In the genomic region with DNA sequence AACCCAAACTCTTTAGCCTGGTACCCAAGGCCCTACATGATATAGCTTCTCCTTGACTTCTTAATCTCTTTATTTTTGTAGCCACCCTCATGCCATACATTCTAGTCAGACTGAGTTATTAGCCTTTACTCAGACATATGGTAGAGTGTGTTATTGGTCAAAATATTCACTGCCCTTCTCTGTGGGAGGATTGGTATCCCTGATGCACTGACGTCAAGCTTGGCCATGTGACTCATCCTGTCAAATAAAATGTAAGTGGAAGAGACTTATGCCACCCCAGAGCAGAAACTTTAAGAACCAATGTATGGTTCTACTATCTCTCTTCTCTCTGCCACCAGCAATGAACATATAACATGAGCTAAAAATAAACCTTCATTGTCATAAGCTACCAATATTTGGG, we compare ENCODE assay signal across 20 cellular contexts. TPM values are rescaled to one million over a fixed set of nuclear protein-coding genes. Genes with fewer than 3 reads are reported as not detected.
A peak's percentile ranks its signal among the peaks of the same experiment; 100 is the strongest.
DNase-seq lines count a peak whose midpoint lies in the region; ATAC-seq, FAIRE-seq and TF ChIP-seq lines count a peak whose summit lies in the region.
"Had no signal": no experiment of that assay in that cellular context is flagged by ENCODE, and none has a peak within 500 bp of the region (broad histone marks: within the 10 kb centered on the region; RNA-seq: fewer than 3 reads in every experiment).

No MANE protein-coding gene starts in this region.

- POLR2A ChIA-PET in HepG2 (lab: Yijun Ruan, JAX) = no interaction called here

- no peak overlapping the region for H3K4me2 ChIP-seq in HepG2 (ENCODE audit: low read depth, low read length)

- TF ChIP-seq CTCF in HepG2 (CRISPR knock-in tag; IDR thresholded peaks at IDR 0.05) (no peak), right lobe of liver (IDR thresholded peaks at IDR 0.05) (no peak), RWPE2 (IDR thresholded peaks at IDR 0.05; ENCODE audit: poor library complexity, severe bottlenecking) (no peak), fibroblast of mammary gland (conservative IDR thresholded peaks at IDR 0.05; ENCODE audit: control insufficient read depth, insufficient read depth, low read depth, low read length) (no peak)

- TF ChIP-seq RAD21 in HepG2 (CRISPR knock-in tag; IDR thresholded peaks at IDR 0.05) = no peak

- in situ Hi-C loops in HepG2 (cut with HindIII; ENCODE audit: extremely low pct_ligation_motif_present, low pct_unique_long_range_greater_than_20kb) = loop anchor here (25.0 kb wide), 1 partner anchor 447 kb away; no protein-coding TSS in a partner anchor

- H3K36me3 ChIP-seq in HepG2 (replicated peaks in 1 of 2; ENCODE audit: control insufficient read depth in 1 of 2, insufficient read depth in 2 of 2, low read length in 2 of 2) = 0 out of 5 replicates have a peak, but pooled peaks cover 0 to 5% of the 10 kb centered on the region in 2 experiments
- H3K36me3 ChIP-seq in right lobe of liver = no peaks in the 10 kb centered on the region
- no peaks in the 10 kb centered on the region for H3K36me3 ChIP-seq in RWPE2 (ENCODE audit: low read depth)

- TF ChIP-seq POLR2A in HepG2 (IDR thresholded peaks at IDR 0.05; ENCODE audit: insufficient read depth in 1 of 2, low read depth in 2 of 2, low read length in 2 of 2) (no peak), right lobe of liver (IDR thresholded peaks at IDR 0.05) (no peak)

- DNase-seq in HepG2 (ENCODE audit: low spot score) = no peak
- DNase-seq in right lobe of liver = no peak
- no peak for DNase-seq in RWPE2 (ENCODE audit: low spot score)
- DNase-seq in fibroblast of mammary gland (ENCODE audit: low read depth) = peak; percentile 83
- DNase-seq in putamen (ENCODE audit: low spot score) = no peak
- DNase-seq: COR-L47, DMS153, MV-4-11, NCI-H1417 treated with DMSO at 0.1 percent for 48 hours, NCI-H2081 treated with DMSO at 0.1 percent for 48 hours, NCI-H2227 treated with DMSO at 0.1 percent for 48 hours, NCI-H526 treated with DMSO at 0.1 percent for 48 hours had no signal

- H3K4me1 ChIP-seq in HepG2 (ENCODE audit: insufficient read depth, low read length) (peaks cover 5% of the 10 kb centered on the region; the same call in 1 of the 2 replicates), right lobe of liver (no peaks in the 10 kb centered on the region), RWPE2 (ENCODE audit: insufficient read depth, poor library complexity, severe bottlenecking) (peaks cover under 1% of the 10 kb centered on the region)

- H3K27ac ChIP-seq in HepG2 (ENCODE audit: extremely low read length, insufficient read depth, low read length) = no peak overlapping the region
- H3K27ac ChIP-seq in right lobe of liver = no peak overlapping the region
- no peak overlapping the region for H3K27ac ChIP-seq in RWPE2 (ENCODE audit: poor library complexity, severe bottlenecking)
- H3K27ac ChIP-seq: C4-2B had no signal

- H3K4me3 ChIP-seq in HepG2 (replicated peaks in 1 of 3; ENCODE audit: insufficient read depth in 1 of 3, low read depth in 2 of 3, low read length in 3 of 3) (no peak overlapping the region), right lobe of liver (no peak overlapping the region), RWPE2 (ENCODE audit: severe bottlenecking) (no peak overlapping the region), fibroblast of mammary gland (ENCODE audit: control insufficient read depth, low read depth, low read length) (no peak overlapping the region)

- intact Hi-C loops in HepG2 (cut with micrococcal nuclease; ENCODE audit: unreplicated experiment) = no loop called here
- intact Hi-C loops in right lobe of liver (cut with DNase I) = no loop called here

- 0% methylated on average over 1 of the region's 1 CpG for WGBS in HepG2 (ENCODE audit: low lambda C conversion rate)
- WGBS in right lobe of liver (ENCODE audit: insufficient coverage, low coverage, low lambda C conversion rate, missing lambda C conversion rate) = 30% methylated on average over 1 of the region's 1 CpG

- no peak overlapping the region for H2AFZ ChIP-seq in HepG2 (ENCODE audit: low read length)

- FAIRE-seq in HepG2 (lab: Jason Lieb, UNC) = no peak
- FAIRE-seq: GM12891, GM19239 had no signal

- CTCF ChIA-PET in HepG2 (lab: Yijun Ruan, JAX; ENCODE audit: low intra/inter-chr PET ratio, low total read pairs) = no interaction called here

- ATAC-seq in HepG2 (no peak), right lobe of liver (no peak), RWPE2 (ENCODE audit: low read depth) (0 out of 3 replicates have a peak, but pooled peaks have one; percentile 29), HG03097 (IDR thresholded peaks at IDR 0.05; ENCODE audit: low FRiP score, unreplicated experiment) (no peak), HG02885 (IDR thresholded peaks at IDR 0.05; ENCODE audit: poor library complexity, unreplicated experiment) (no peak), HG03342 (IDR thresholded peaks at IDR 0.05; ENCODE audit: unreplicated experiment) (no peak)

- no peak overlapping the region for H3K9ac ChIP-seq in HepG2 (ENCODE audit: insufficient read depth, low read depth, low read length)

- BruUV-seq in HepG2 (replicated peaks; lab: Mats Ljungman, UMichigan) = no TSS peak

- TF ChIP-seq EP300 in HepG2 (IDR thresholded peaks at IDR 0.05; ENCODE audit: low read depth in 2 of 2, low read length in 2 of 2) (no peak), HepG2 (CRISPR knock-in tag; IDR thresholded peaks at IDR 0.05; ENCODE audit: borderline replicate concordance) (no peak)

- peaks cover 0 to 21% of the 10 kb centered on the region in 2 experiments; a peak in 2 of 5 replicates for H3K27me3 ChIP-seq in HepG2 (ENCODE audit: control insufficient read depth in 1 of 2, insufficient read depth in 2 of 2, low read length in 2 of 2)
- H3K27me3 ChIP-seq in right lobe of liver = no peaks in the 10 kb centered on the region
- H3K27me3 ChIP-seq in RWPE2 (ENCODE audit: insufficient read depth, poor library complexity, severe bottlenecking) = no peaks in the 10 kb centered on the region

- H4K20me1 ChIP-seq in HepG2 (ENCODE audit: insufficient read depth, low read length) = no peaks in the 10 kb centered on the region

- H3K79me2 ChIP-seq in HepG2 (ENCODE audit: insufficient read depth, low read length) = no peaks in the 10 kb centered on the region

- H3K9me3 ChIP-seq in HepG2 (ENCODE audit: low read length) (peaks cover 6% of the 10 kb centered on the region; the same call in 1 of the 2 replicates), right lobe of liver (no peaks in the 10 kb centered on the region), RWPE2 (ENCODE audit: severe bottlenecking) (peaks cover 2% of the 10 kb centered on the region)

TF ChIP-seq in HepG2, 621 proteins besides CTCF, POLR2A, EP300 and RAD21 (continues in another document):
- TF ChIP-seq CREB1 (IDR thresholded peaks at IDR 0.05) (peak; percentile 21; the same call in 1 of the 2 replicates), CREB1 (CRISPR knock-in tag; IDR thresholded peaks at IDR 0.05) (no peak)

RNA-seq across cellular contexts. Expression of gene BEAN1, which starts 12.2 kb away (rescaled TPM):
- total RNA-seq in HepG2 (2016; rRNA removed; fragmentation: Illumina TruSeq; extraction: Trizol) = 0.29 and 0.53 TPM in 2 replicates
- 1.9 TPM in 2 replicates for total RNA-seq in HepG2 (2016; cell fraction: cytosol; rRNA removed; fragmentation: Illumina TruSeq; extraction: Trizol; ENCODE audit: low read depth)
- 0.25 and 0.54 TPM in 2 replicates for total RNA-seq in HepG2 (2016; cell fraction: insoluble cytoplasmic fraction; rRNA removed; fragmentation: Illumina TruSeq; extraction: Trizol)
- total RNA-seq in HepG2 (2016; cell fraction: membrane; rRNA removed; fragmentation: Illumina TruSeq; extraction: Trizol) = 0.56 and 1.5 TPM in 2 replicates
- total RNA-seq in HepG2 (2016; cell fraction: nucleus; rRNA removed; fragmentation: Illumina TruSeq; extraction: Trizol) = 0.65 TPM in 1 of 2 replicates, not detected in the other
- polyA plus RNA-seq in HepG2 (2011; rRNA removed) = 1.4 and 3.9 TPM in 2 replicates
- polyA plus RNA-seq in HepG2 (2011; cell fraction: cytosol; rRNA removed) = 2.0 and 2.5 TPM in 2 replicates
- 3.4 and 5.2 TPM in 2 replicates for polyA plus RNA-seq in HepG2 (2011; cell fraction: nucleus; rRNA removed)
- polyA plus RNA-seq in HepG2 (2012) = 1.6 and 4.4 TPM in 2 replicates
- 2.9 and 4.2 TPM in 2 replicates for polyA plus RNA-seq in HepG2 (2016; cell fraction: cytosol; fragmentation: Illumina TruSeq; extraction: Trizol; ENCODE audit: low read depth)
- 0.10 TPM in 1 of 2 replicates, not detected in the other for polyA plus RNA-seq in HepG2 (2016; cell fraction: insoluble cytoplasmic fraction; fragmentation: Illumina TruSeq; extraction: Trizol; ENCODE audit: low read depth)
- 2.4 and 2.8 TPM in 2 replicates for polyA plus RNA-seq in HepG2 (2016; cell fraction: membrane; fragmentation: Illumina TruSeq; extraction: Trizol; ENCODE audit: low read depth)
- polyA plus RNA-seq in HepG2 (2016; cell fraction: nucleus; fragmentation: Illumina TruSeq; extraction: Trizol; ENCODE audit: insufficient read depth, low read depth) = 0.81 and 1.1 TPM in 2 replicates
- polyA minus RNA-seq in HepG2 (2011; rRNA and poly(A)+ RNA removed; ENCODE audit: low replicate concordance) = 0.21 and 3.5 TPM in 2 replicates
- 1.7 TPM in 1 of 2 replicates, not detected in the other for polyA minus RNA-seq in HepG2 (2011; cell fraction: cytosol; rRNA and poly(A)+ RNA removed)
- polyA minus RNA-seq in HepG2 (2011; cell fraction: nucleus; rRNA and poly(A)+ RNA removed) = 1.5 and 1.9 TPM in 2 replicates
- total RNA-seq in right lobe of liver = under 1 TPM in 3 of 6 experiments, not detected in 3; 0.09 to 0.26 (median 0.10) TPM

RNA-seq across cellular contexts. Expression of gene CDH5, which starts 48.4 kb away (rescaled TPM):
- 0.34 and 0.71 TPM in 2 replicates for total RNA-seq in HepG2 (2016; rRNA removed; fragmentation: Illumina TruSeq; extraction: Trizol)
- not detected in 2 replicates for total RNA-seq in HepG2 (2016; cell fraction: cytosol; rRNA removed; fragmentation: Illumina TruSeq; extraction: Trizol; ENCODE audit: low read depth)
- 0.37 and 0.46 TPM in 2 replicates for total RNA-seq in HepG2 (2016; cell fraction: insoluble cytoplasmic fraction; rRNA removed; fragmentation: Illumina TruSeq; extraction: Trizol)
- 0.15 and 0.24 TPM in 2 replicates for total RNA-seq in HepG2 (2016; cell fraction: membrane; rRNA removed; fragmentation: Illumina TruSeq; extraction: Trizol)
- 0.53 and 0.99 TPM in 2 replicates for total RNA-seq in HepG2 (2016; cell fraction: nucleus; rRNA removed; fragmentation: Illumina TruSeq; extraction: Trizol)
- polyA plus RNA-seq in HepG2 (2011; rRNA removed) = 1.0 and 1.1 TPM in 2 replicates
- polyA plus RNA-seq in HepG2 (2011; cell fraction: cytosol; rRNA removed) = 0.85 and 1.1 TPM in 2 replicates
- 0.78 and 1.3 TPM in 2 replicates for polyA plus RNA-seq in HepG2 (2011; cell fraction: nucleus; rRNA removed)
- polyA plus RNA-seq in HepG2 (2012) = 0.63 and 2.2 TPM in 2 replicates
- polyA plus RNA-seq in HepG2 (2016; cell fraction: cytosol; fragmentation: Illumina TruSeq; extraction: Trizol; ENCODE audit: low read depth) = 0.03 and 0.07 TPM in 2 replicates
- 0.11 and 0.25 TPM in 2 replicates for polyA plus RNA-seq in HepG2 (2016; cell fraction: insoluble cytoplasmic fraction; fragmentation: Illumina TruSeq; extraction: Trizol; ENCODE audit: low read depth)
- polyA plus RNA-seq in HepG2 (2016; cell fraction: membrane; fragmentation: Illumina TruSeq; extraction: Trizol; ENCODE audit: low read depth) = 0.09 and 0.19 TPM in 2 replicates
- polyA plus RNA-seq in HepG2 (2016; cell fraction: nucleus; fragmentation: Illumina TruSeq; extraction: Trizol; ENCODE audit: insufficient read depth, low read depth) = 0.67 and 0.83 TPM in 2 replicates
- polyA minus RNA-seq in HepG2 (2011; rRNA and poly(A)+ RNA removed; ENCODE audit: low replicate concordance) = 1.8 and 2.9 TPM in 2 replicates
- polyA minus RNA-seq in HepG2 (2011; cell fraction: cytosol; rRNA and poly(A)+ RNA removed) = 0.35 and 1.8 TPM in 2 replicates
- polyA minus RNA-seq in HepG2 (2011; cell fraction: nucleus; rRNA and poly(A)+ RNA removed) = 0.99 and 3.0 TPM in 2 replicates
- total RNA-seq in right lobe of liver = 10 to 100 TPM in 5 of 6 experiments, 1 to 10 TPM in 1; 9.0 to 25.7 (median 15.4) TPM
- total RNA-seq: A172, OCI-LY7 had no signal
